ENCODE assay signal across 21 cellular contexts in the genomic region with DNA sequence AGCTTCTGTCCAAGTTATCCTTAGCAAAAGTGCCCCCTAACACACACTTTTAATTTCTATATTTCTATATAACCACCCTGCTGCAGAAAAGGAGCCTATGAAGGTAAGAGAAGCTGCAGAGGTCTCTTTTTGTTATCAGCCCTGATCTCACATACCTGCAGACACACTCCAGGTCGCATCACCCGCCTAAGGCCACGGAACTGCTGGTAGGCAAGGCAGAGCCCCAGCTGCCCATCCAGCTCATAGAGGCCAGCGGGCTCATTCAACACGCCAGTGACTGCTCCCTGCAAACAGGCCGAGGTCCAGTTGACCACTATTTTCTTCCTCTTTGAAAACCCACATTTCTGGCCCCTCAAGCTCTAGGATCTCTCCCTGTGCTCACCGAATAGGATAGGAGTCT. TPM values are rescaled to one million over a fixed set of nuclear protein-coding genes. Genes with fewer than 3 reads are reported as not detected.
"Had no signal": no experiment of that assay in that cellular context is flagged by ENCODE, and none has a peak within 500 bp of the region (broad histone marks: within the 10 kb centered on the region; RNA-seq: fewer than 3 reads in every experiment).

No MANE protein-coding gene starts in this region.

- H3K9me3 Mint-ChIP-seq: effector memory CD8-positive, alpha-beta T cell; immature natural killer cell; memory B cell; natural killer cell; neural crest cell; stimulated activated naive B cell treated with anti-CD40 and anti-IgM and Interleukin-4, amounts not matched to agents 10 μg/mL and 1 μg/mL and 100 μg/mL, for 72 hours; stimulated activated naive CD8-positive, alpha-beta T cell treated with anti-CD3 and anti-CD28 coated beads, Interleukin-15, Interleukin-2, amounts not matched to agents 100 ng/mL and 50 ng/mL, for 24 hours had no signal

- DNase-seq: dermis blood vessel endothelial cell; effector memory CD8-positive, alpha-beta T cell; hypothalamus; immature natural killer cell; islet precursor cell; left ventricle myocardium superior; lower lobe of right lung; natural killer cell; psoas muscle; right cardiac atrium; sigmoid colon; stimulated activated CD4-positive, alpha-beta T cell treated with anti-CD3 and anti-CD28 coated beads, Interleukin-2, amount 100 ng/mL, for 24 hours; stimulated activated CD4-positive, alpha-beta T cell treated with anti-CD3 and anti-CD28 coated beads, Interleukin-4, amount 100 ng/mL, for 24 hours; stimulated activated naive B cell treated with anti-CD40 and anti-IgM and Interleukin-4, amounts not matched to agents 10 μg/mL and 1 μg/mL and 100 μg/mL, for 72 hours; upper lobe of right lung had no signal

- H3K27ac Mint-ChIP-seq: effector memory CD8-positive, alpha-beta T cell; natural killer cell; stimulated activated naive CD8-positive, alpha-beta T cell treated with anti-CD3 and anti-CD28 coated beads, Interleukin-15, Interleukin-2, amounts not matched to agents 100 ng/mL and 50 ng/mL, for 24 hours had no signal

- H3K27me3 Mint-ChIP-seq: effector memory CD8-positive, alpha-beta T cell; memory B cell; stimulated activated naive B cell treated with anti-CD40 and anti-IgM and Interleukin-4, amounts not matched to agents 10 μg/mL and 1 μg/mL and 100 μg/mL, for 72 hours; stimulated activated naive CD8-positive, alpha-beta T cell treated with anti-CD3 and anti-CD28 coated beads, Interleukin-15, Interleukin-2, amounts not matched to agents 100 ng/mL and 50 ng/mL, for 24 hours had no signal

- FAIRE-seq: endometrium, frontal cortex had no signal

- ATAC-seq: effector memory CD8-positive, alpha-beta T cell; left ventricle myocardium superior; lower lobe of right lung; natural killer cell; psoas muscle; stimulated activated naive B cell treated with anti-CD40 and anti-IgM and Interleukin-4, amounts not matched to agents 10 μg/mL and 1 μg/mL and 100 μg/mL, for 72 hours; upper lobe of right lung had no signal

- H3K4me3 Mint-ChIP-seq: effector memory CD8-positive, alpha-beta T cell; immature natural killer cell; memory B cell; natural killer cell; neural crest cell; stimulated activated naive B cell treated with anti-CD40 and anti-IgM and Interleukin-4, amounts not matched to agents 10 μg/mL and 1 μg/mL and 100 μg/mL, for 72 hours; stimulated activated naive CD8-positive, alpha-beta T cell treated with anti-CD3 and anti-CD28 coated beads, Interleukin-15, Interleukin-2, amounts not matched to agents 100 ng/mL and 50 ng/mL, for 24 hours had no signal

- H3K4me1 Mint-ChIP-seq: neural crest cell had no signal

RNA-seq across cellular contexts. Expression of gene AURKB, which starts 25.3 kb away (rescaled TPM):
- total RNA-seq: vagina had no signal
